2 cellular contexts compared by ENCODE assay signal in the genomic region with DNA sequence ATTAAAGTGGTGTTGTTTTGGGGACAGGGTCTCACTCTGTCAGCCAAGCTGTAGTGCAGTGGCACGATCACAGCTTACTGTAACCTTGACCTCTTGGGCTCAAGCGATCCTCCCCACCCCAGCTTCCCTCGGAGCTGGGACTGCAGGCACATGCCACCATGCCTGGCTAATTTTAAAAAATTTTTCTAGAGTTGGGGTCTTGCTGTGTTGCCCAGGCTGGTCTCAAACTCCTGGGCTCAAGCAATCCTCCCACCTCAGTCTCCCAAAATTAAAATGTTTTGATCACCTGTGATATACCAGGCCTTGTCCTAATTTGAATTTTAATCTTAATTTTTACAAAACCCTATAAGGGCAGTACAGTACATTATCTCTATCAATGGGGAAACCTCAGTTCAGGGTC.
TF ChIP-seq lines count a peak whose summit lies in the region.

No MANE protein-coding gene starts in this region.

TF ChIP-seq in HepG2, 621 proteins besides CTCF, POLR2A, EP300 and RAD21:
- TF ChIP-seq GTF2F1 (IDR thresholded peaks at IDR 0.05; ENCODE audit: low read length) (no peak), ZNF121 (CRISPR knock-in tag; IDR thresholded peaks at IDR 0.05) (peak; percentile 82), NBN (conservative IDR thresholded peaks at IDR 0.05) (no peak)
- TF ChIP-seq, protein P1, sequence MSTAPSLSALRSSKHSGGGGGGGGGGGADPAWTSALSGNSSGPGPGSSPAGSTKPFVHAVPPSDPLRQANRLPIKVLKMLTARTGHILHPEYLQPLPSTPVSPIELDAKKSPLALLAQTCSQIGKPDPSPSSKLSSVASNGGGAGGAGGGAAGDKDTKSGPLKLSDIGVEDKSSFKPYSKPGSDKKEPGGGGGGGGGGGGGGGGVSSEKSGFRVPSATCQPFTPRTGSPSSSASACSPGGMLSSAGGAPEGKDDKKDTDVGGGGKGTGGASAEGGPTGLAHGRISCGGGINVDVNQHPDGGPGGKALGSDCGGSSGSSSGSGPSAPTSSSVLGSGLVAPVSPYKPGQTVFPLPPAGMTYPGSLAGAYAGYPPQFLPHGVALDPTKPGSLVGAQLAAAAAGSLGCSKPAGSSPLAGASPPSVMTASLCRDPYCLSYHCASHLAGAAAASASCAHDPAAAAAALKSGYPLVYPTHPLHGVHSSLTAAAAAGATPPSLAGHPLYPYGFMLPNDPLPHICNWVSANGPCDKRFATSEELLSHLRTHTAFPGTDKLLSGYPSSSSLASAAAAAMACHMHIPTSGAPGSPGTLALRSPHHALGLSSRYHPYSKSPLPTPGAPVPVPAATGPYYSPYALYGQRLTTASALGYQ (CRISPR knock-in tag; IDR thresholded peaks at IDR 0.05) = no peak

TF ChIP-seq in WTC11, 78 proteins besides CTCF, POLR2A, EP300 and RAD21:
- peak; percentile 48; the same call in 1 of the 2 replicates for TF ChIP-seq ZNF121 (CRISPR knock-in tag; IDR thresholded peaks at IDR 0.05)
- TF ChIP-seq, protein P2, sequence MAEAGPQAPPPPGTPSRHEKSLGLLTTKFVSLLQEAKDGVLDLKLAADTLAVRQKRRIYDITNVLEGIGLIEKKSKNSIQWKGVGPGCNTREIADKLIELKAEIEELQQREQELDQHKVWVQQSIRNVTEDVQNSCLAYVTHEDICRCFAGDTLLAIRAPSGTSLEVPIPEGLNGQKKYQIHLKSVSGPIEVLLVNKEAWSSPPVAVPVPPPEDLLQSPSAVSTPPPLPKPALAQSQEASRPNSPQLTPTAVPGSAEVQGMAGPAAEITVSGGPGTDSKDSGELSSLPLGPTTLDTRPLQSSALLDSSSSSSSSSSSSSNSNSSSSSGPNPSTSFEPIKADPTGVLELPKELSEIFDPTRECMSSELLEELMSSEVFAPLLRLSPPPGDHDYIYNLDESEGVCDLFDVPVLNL (CRISPR knock-in tag; IDR thresholded peaks at IDR 0.05; ENCODE audit: borderline replicate concordance, low read depth) = no peak
- TF ChIP-seq NR1H2 (CRISPR knock-in tag; IDR thresholded peaks at IDR 0.05) = no peak
- no peak for TF ChIP-seq JAZF1 (CRISPR knock-in tag; IDR thresholded peaks at IDR 0.05)
- TF ChIP-seq GABPB1 (CRISPR knock-in tag; IDR thresholded peaks at IDR 0.05) = no peak
- no peak for TF ChIP-seq ZNF671 (CRISPR knock-in tag; IDR thresholded peaks at IDR 0.05)
